ENCODE assay signal across 18 cellular contexts in the genomic region with DNA sequence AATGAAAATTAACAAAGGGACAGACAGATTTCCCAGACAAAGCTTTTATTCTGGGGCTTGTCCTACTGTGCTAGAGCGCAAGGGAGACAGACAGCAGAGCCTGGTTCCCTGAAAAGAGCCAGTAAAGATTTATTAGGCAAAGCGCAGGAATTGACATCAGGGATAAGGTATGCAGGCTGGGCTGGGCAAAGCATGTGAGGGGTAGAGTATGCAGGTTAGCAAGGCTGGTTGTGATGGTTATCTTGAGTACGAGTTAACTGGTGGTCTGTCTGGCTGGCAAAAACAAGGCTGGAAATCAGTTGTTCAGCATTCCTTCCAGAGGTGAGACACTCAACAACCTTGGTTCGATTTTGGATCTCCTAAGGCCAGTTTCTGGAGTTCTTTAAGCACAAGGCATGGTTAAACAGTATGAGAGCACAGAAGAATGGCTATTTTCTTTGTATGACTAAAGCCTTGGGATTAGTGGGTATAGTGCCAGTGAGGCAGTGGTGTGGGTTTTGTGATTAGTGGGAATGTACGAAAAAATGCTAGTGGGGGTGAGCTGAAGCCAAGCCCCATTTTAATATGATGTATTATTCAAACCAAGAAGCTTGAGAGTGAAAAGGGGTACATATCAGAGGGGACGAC. TPM values are rescaled to one million over a fixed set of nuclear protein-coding genes. Genes with fewer than 3 reads are reported as not detected.
A peak's percentile ranks its signal among the peaks of the same experiment; 100 is the strongest.
DNase-seq lines count a peak whose midpoint lies in the region; ATAC-seq and TF ChIP-seq lines count a peak whose summit lies in the region.
"Had no signal": no experiment of that assay in that cellular context is flagged by ENCODE, and none has a peak within 500 bp of the region (broad histone marks: within the 10 kb centered on the region; RNA-seq: fewer than 3 reads in every experiment).

No MANE protein-coding gene starts in this region.

- no peaks in the 10 kb centered on the region for H3K36me3 ChIP-seq in GM23338 (ENCODE audit: insufficient read depth)
- H3K36me3 ChIP-seq in neural progenitor cell: no peaks in the 10 kb centered on the region
- H3K36me3 ChIP-seq: BE2C had no signal

- CTCF ChIA-PET in activated CD8-positive, alpha-beta memory T cell treated with anti-CD3 and anti-CD28 coated beads, Interleukin-2, amount 10 ng/mL, durations not matched to agents 7 days and 5 days (lab: Charles Lee): no interaction called here

- 0 out of 2 replicates have a peak overlapping the region, but pooled peaks have one; percentile 27 for H3K4me2 ChIP-seq in GM23338
- no peak overlapping the region for H3K4me2 ChIP-seq in neural progenitor cell

- TF ChIP-seq CTCF in GM23338 (conservative IDR thresholded peaks at IDR 0.05; ENCODE audit: low read depth in 2 of 2) (no peak), foreskin keratinocyte (conservative IDR thresholded peaks at IDR 0.05) (no peak), neural progenitor cell (IDR thresholded peaks at IDR 0.05) (no peak)

- H3K4me1 ChIP-seq in GM23338 (ENCODE audit: insufficient read depth) (peaks cover 47% of the 10 kb centered on the region), foreskin keratinocyte (peaks cover 33% of the 10 kb centered on the region), neural progenitor cell (peaks cover 30% of the 10 kb centered on the region)

- H3K4me3 Mint-ChIP-seq in GM23338 (no peak overlapping the region), neural progenitor cell (no peak overlapping the region)
- H3K4me3 Mint-ChIP-seq in activated CD8-positive, alpha-beta memory T cell treated with anti-CD3 and anti-CD28 coated beads, Interleukin-2, amount 10 ng/mL, durations not matched to agents 7 days and 5 days: no peak overlapping the region
- H3K4me3 Mint-ChIP-seq: activated CD4-positive, alpha-beta memory T cell treated with anti-CD3 and anti-CD28 coated beads for 36 hours; central memory CD8-positive, alpha-beta T cell had no signal

- no peak overlapping the region for H3K9ac ChIP-seq in neural progenitor cell

- H3K9me2 ChIP-seq in GM23338 (ENCODE audit: insufficient read depth): no peaks in the 10 kb centered on the region

- H3K27ac ChIP-seq in GM23338 (ENCODE audit: low read depth): peak overlapping the region; percentile 80
- H3K27ac ChIP-seq in foreskin keratinocyte: no peak overlapping the region
- H3K27ac ChIP-seq in neural progenitor cell: peak overlapping the region; percentile 69

- H3K27me3 Mint-ChIP-seq in GM23338 (ENCODE audit: insufficient read depth, low read depth, poor library complexity) (peaks cover 9% of the 10 kb centered on the region), neural progenitor cell (ENCODE audit: insufficient read depth, low read depth) (peaks cover 5% of the 10 kb centered on the region)
- no peaks in the 10 kb centered on the region for H3K27me3 Mint-ChIP-seq in activated CD8-positive, alpha-beta memory T cell treated with anti-CD3 and anti-CD28 coated beads, Interleukin-2, amount 10 ng/mL, durations not matched to agents 7 days and 5 days
- H3K27me3 Mint-ChIP-seq: activated CD4-positive, alpha-beta memory T cell treated with anti-CD3 and anti-CD28 coated beads for 36 hours; central memory CD8-positive, alpha-beta T cell had no signal

- H3K27ac Mint-ChIP-seq in GM23338: peak overlapping the region; percentile 85
- H3K27ac Mint-ChIP-seq in neural progenitor cell: peak overlapping the region; percentile 21
- H3K27ac Mint-ChIP-seq in activated CD8-positive, alpha-beta memory T cell treated with anti-CD3 and anti-CD28 coated beads, Interleukin-2, amount 10 ng/mL, durations not matched to agents 7 days and 5 days: no peak overlapping the region
- H3K27ac Mint-ChIP-seq: activated CD4-positive, alpha-beta memory T cell treated with anti-CD3 and anti-CD28 coated beads for 36 hours had no signal

- H3K36me3 Mint-ChIP-seq in GM23338 (ENCODE audit: low read depth): no peaks in the 10 kb centered on the region
- H3K36me3 Mint-ChIP-seq in neural progenitor cell: peaks cover 2% of the 10 kb centered on the region
- no peaks in the 10 kb centered on the region for H3K36me3 Mint-ChIP-seq in activated CD8-positive, alpha-beta memory T cell treated with anti-CD3 and anti-CD28 coated beads, Interleukin-2, amount 10 ng/mL, durations not matched to agents 7 days and 5 days
- H3K36me3 Mint-ChIP-seq: activated CD4-positive, alpha-beta memory T cell treated with anti-CD3 and anti-CD28 coated beads for 36 hours had no signal

- H4K20me1 ChIP-seq in GM23338 (replicated peaks; ENCODE audit: insufficient read depth) (peaks cover 6% of the 10 kb centered on the region), neural progenitor cell (ENCODE audit: low read depth) (peaks cover 38% of the 10 kb centered on the region)

- H3K9me3 ChIP-seq in neural progenitor cell (ENCODE audit: low read depth): no peaks in the 10 kb centered on the region
- H3K9me3 ChIP-seq: BE2C had no signal

- H3F3A ChIP-seq in GM23338 (replicated peaks; ENCODE audit: low read depth) (no peaks in the 10 kb centered on the region), neural progenitor cell (ENCODE audit: low read depth) (peaks cover 17% of the 10 kb centered on the region)

- no peak overlapping the region for H2AFZ ChIP-seq in GM23338
- no peak overlapping the region for H2AFZ ChIP-seq in neural progenitor cell (replicated peaks)

- no peaks in the 10 kb centered on the region for H3K27me3 ChIP-seq in GM23338 (ENCODE audit: insufficient read depth)
- no peaks in the 10 kb centered on the region for H3K27me3 ChIP-seq in foreskin keratinocyte
- no peaks in the 10 kb centered on the region for H3K27me3 ChIP-seq in neural progenitor cell
- H3K27me3 ChIP-seq: BE2C had no signal

- H3K4me1 Mint-ChIP-seq in GM23338: peaks cover 47% of the 10 kb centered on the region
- peaks cover 20% of the 10 kb centered on the region for H3K4me1 Mint-ChIP-seq in neural progenitor cell
- peaks cover 3% of the 10 kb centered on the region for H3K4me1 Mint-ChIP-seq in activated CD8-positive, alpha-beta memory T cell treated with anti-CD3 and anti-CD28 coated beads, Interleukin-2, amount 10 ng/mL, durations not matched to agents 7 days and 5 days

- peak; percentile 49 for DNase-seq in GM23338 (ENCODE audit: low spot score)
- peak; percentile 1 for DNase-seq in SK-N-DZ (ENCODE audit: low spot score)
- DNase-seq in foreskin keratinocyte: peak; percentile 70 to 90
- DNase-seq in neural progenitor cell (ENCODE audit: low spot score): peak; percentile 13
- no peak for DNase-seq in OCI-M1 (lab: John Stamatoyannopoulos, UW)
- DNase-seq in globus pallidus (ENCODE audit: low spot score): no peak
- DNase-seq in activated CD8-positive, alpha-beta memory T cell treated with anti-CD3 and anti-CD28 coated beads, Interleukin-2, amount 10 ng/mL, durations not matched to agents 7 days and 5 days: no peak
- DNase-seq: activated CD4-positive, alpha-beta memory T cell treated with anti-CD3 and anti-CD28 coated beads for 36 hours; activated effector memory CD4-positive, alpha-beta T cell treated with anti-CD3 and anti-CD28 coated beads, Interleukin-2, amount 50 U/mL, for 16 hours; BE2C; DMS79; left cardiac atrium; stimulated activated CD4-positive, alpha-beta T cell treated with anti-CD3 and anti-CD28 coated beads, Interleukin-1b, Interleukin-23, amount 100 ng/mL, for 48 hours; stimulated activated naive CD4-positive, alpha-beta T cell treated with Interleukin-2 at 50 U/mL for 16 hours had no signal

- H3K4me3 ChIP-seq in GM23338 (no peak overlapping the region), neural progenitor cell (no peak overlapping the region)

- ATAC-seq in GM23338: peak; percentile 56
- ATAC-seq in foreskin keratinocyte: peak; percentile 80
- no peak for ATAC-seq in GM19035 (IDR thresholded peaks at IDR 0.05; ENCODE audit: unreplicated experiment)
- no peak for ATAC-seq in activated CD8-positive, alpha-beta memory T cell treated with anti-CD3 and anti-CD28 coated beads, Interleukin-2, amount 10 ng/mL, durations not matched to agents 7 days and 5 days
- ATAC-seq: left cardiac atrium had no signal

- no peaks in the 10 kb centered on the region for H3K9me3 Mint-ChIP-seq in GM23338
- H3K9me3 Mint-ChIP-seq in neural progenitor cell: no peaks in the 10 kb centered on the region
- no peaks in the 10 kb centered on the region for H3K9me3 Mint-ChIP-seq in activated CD8-positive, alpha-beta memory T cell treated with anti-CD3 and anti-CD28 coated beads, Interleukin-2, amount 10 ng/mL, durations not matched to agents 7 days and 5 days (ENCODE audit: low read depth)
- H3K9me3 Mint-ChIP-seq: activated CD4-positive, alpha-beta memory T cell treated with anti-CD3 and anti-CD28 coated beads for 36 hours; central memory CD8-positive, alpha-beta T cell had no signal

- H3K79me2 ChIP-seq in GM23338 (replicated peaks; ENCODE audit: insufficient read depth): peaks cover 95% of the 10 kb centered on the region
- H3K79me2 ChIP-seq in neural progenitor cell (ENCODE audit: low read depth): peaks cover 100% of the 10 kb centered on the region

TF ChIP-seq in GM23338, 12 proteins besides CTCF, POLR2A, EP300 and RAD21 (continues in another document):
- no peak for TF ChIP-seq JUNB (IDR thresholded peaks at IDR 0.05; ENCODE audit: unreplicated experiment)

RNA-seq across cellular contexts. Expression of a gene that starts 30.9 kb away (rescaled TPM):
- 31.3 and 32.8 TPM in 2 replicates for total RNA-seq in GM23338 (2014; rRNA removed; shearing (Covaris generic))
- polyA plus RNA-seq in GM23338 (2016; fragmentation: Nextera tagmentation; extraction: Ambion mirVana): 24.4 and 28.9 TPM in 2 replicates
- 6.2 and 6.3 TPM in 2 replicates for polyA plus RNA-seq in SK-N-DZ (2014; cell fraction: cytosol; rRNA removed)
- 4.2 and 8.3 TPM in 2 replicates for polyA plus RNA-seq in SK-N-DZ (2014; cell fraction: nucleus; rRNA removed)
- 31.5 and 36.4 TPM in 2 replicates for total RNA-seq in foreskin keratinocyte
- polyA plus RNA-seq in foreskin keratinocyte: 7.0 and 9.4 TPM in 2 replicates
- total RNA-seq in neural progenitor cell (ENCODE audit: low replicate concordance): 30.1 and 44.7 TPM in 2 replicates
- 10 to 100 TPM; 16.8 to 18.3 TPM for total RNA-seq in activated CD8-positive, alpha-beta memory T cell treated with anti-CD3 and anti-CD28 coated beads, Interleukin-2, amount 10 ng/mL, durations not matched to agents 7 days and 5 days

RNA-seq across cellular contexts. Expression of a gene that starts 45.0 kb away (rescaled TPM):
- total RNA-seq in GM23338 (2014; rRNA removed; shearing (Covaris generic)): not detected in 2 replicates
- polyA plus RNA-seq in GM23338 (2016; fragmentation: Nextera tagmentation; extraction: Ambion mirVana): 0.73 TPM in 1 of 2 replicates, not detected in the other
- not detected in 2 replicates for polyA plus RNA-seq in SK-N-DZ (2014; cell fraction: cytosol; rRNA removed)
- not detected in 2 replicates for polyA plus RNA-seq in SK-N-DZ (2014; cell fraction: nucleus; rRNA removed)
- total RNA-seq in foreskin keratinocyte: not detected in 2 replicates
- polyA plus RNA-seq in foreskin keratinocyte: not detected in 2 replicates
- total RNA-seq in neural progenitor cell (ENCODE audit: low replicate concordance): not detected in 2 replicates
- not detected for total RNA-seq in activated CD8-positive, alpha-beta memory T cell treated with anti-CD3 and anti-CD28 coated beads, Interleukin-2, amount 10 ng/mL, durations not matched to agents 7 days and 5 days
- total RNA-seq: activated CD4-positive, alpha-beta memory T cell treated with anti-CD3 and anti-CD28 coated beads for 36 hours; left cardiac atrium; MCF 10A; osteocyte had no signal

Comparison
In these comparisons a context has a peak if more than half of its experiments do, and no peak if none do; other contexts are left out.
1. ATAC-seq: peak in GM23338 (single experiment) and foreskin keratinocyte (single experiment); none in GM19035 (single experiment) and activated CD8-positive, alpha-beta memory T cell treated with anti-CD3 and anti-CD28 coated beads, Interleukin-2, amount 10 ng/mL, durations not matched to agents 7 days and 5 days (single experiment).
2. DNase-seq: peak in GM23338 (single experiment), SK-N-DZ (single experiment), foreskin keratinocyte (2 of 2) and neural progenitor cell (single experiment); none in OCI-M1 (single experiment), globus pallidus (single experiment) and activated CD8-positive, alpha-beta memory T cell treated with anti-CD3 and anti-CD28 coated beads, Interleukin-2, amount 10 ng/mL, durations not matched to agents 7 days and 5 days (single experiment).